In genomic region chr9:28805197-28805596, GRCh38 we compare ENCODE assay signal across 16 cellular contexts.
DNase-seq lines count a peak whose midpoint lies in the region; ATAC-seq and TF ChIP-seq lines count a peak whose summit lies in the region.
"Had no signal": no experiment of that assay in that cellular context is flagged by ENCODE, and none has a peak within 500 bp of the region (broad histone marks: within the 10 kb centered on the region; RNA-seq: fewer than 3 reads in every experiment).

No MANE protein-coding gene starts in this region.

- H3K9me2 ChIP-seq in Loucy (replicated peaks; ENCODE audit: low read depth, low read length) = no peaks in the 10 kb centered on the region
- H3K9me2 ChIP-seq in neural cell (ENCODE audit: insufficient read depth, low read length) = no peaks in the 10 kb centered on the region

- H3K27ac ChIP-seq in neural cell (ENCODE audit: low read length) = peak overlapping the region; percentile 38
- H3K27ac ChIP-seq: BLaER1, C4-2B had no signal

- no peak for TF ChIP-seq EP300 in neural cell (conservative IDR thresholded peaks at IDR 0.05; ENCODE audit: poor library complexity, severe bottlenecking)

- H3K9ac ChIP-seq in Loucy (ENCODE audit: low read depth, low read length, poor library complexity, severe bottlenecking) (no peak overlapping the region), neural cell (ENCODE audit: low read length) (no peak overlapping the region)
- H3K9ac ChIP-seq: BLaER1 had no signal

- H3K36me3 ChIP-seq in Loucy (ENCODE audit: insufficient read depth, low read length) = no peaks in the 10 kb centered on the region
- H3K36me3 ChIP-seq in neural cell (ENCODE audit: insufficient read depth, low read length) = no peaks in the 10 kb centered on the region
- H3K36me3 ChIP-seq: BLaER1 had no signal

- no peaks in the 10 kb centered on the region for H4K20me1 ChIP-seq in Loucy (ENCODE audit: insufficient read depth, low read length, poor library complexity, severe bottlenecking)
- no peaks in the 10 kb centered on the region for H4K20me1 ChIP-seq in neural cell (ENCODE audit: insufficient read depth)
- H4K20me1 ChIP-seq: BLaER1 had no signal

- no peak overlapping the region for H3K4me3 ChIP-seq in Loucy (ENCODE audit: low read length, poor library complexity, severe bottlenecking)
- no peak overlapping the region for H3K4me3 ChIP-seq in neural cell (ENCODE audit: low read length)
- H3K4me3 ChIP-seq: BLaER1, GM23338 had no signal

- H3F3A ChIP-seq in Loucy (ENCODE audit: low read depth) (no peaks in the 10 kb centered on the region), neural cell (ENCODE audit: insufficient read depth, low read length, poor library complexity, severe bottlenecking) (no peaks in the 10 kb centered on the region)

- H3K79me2 ChIP-seq in Loucy (ENCODE audit: insufficient read depth, low read length) (no peaks in the 10 kb centered on the region), neural cell (replicated peaks; ENCODE audit: insufficient read depth, low read length) (no peaks in the 10 kb centered on the region)

- TF ChIP-seq CTCF in Loucy (conservative IDR thresholded peaks at IDR 0.05; ENCODE audit: low read length) (0 out of 2 replicates have a peak, but pooled peaks have one; percentile 21), neural cell (IDR thresholded peaks at IDR 0.05; ENCODE audit: poor library complexity, severe bottlenecking) (no peak)

- H3K4me2 ChIP-seq in Loucy (ENCODE audit: low read depth, low read length, poor library complexity, severe bottlenecking) = no peak overlapping the region
- H3K4me2 ChIP-seq in neural cell (ENCODE audit: low read length) = peak overlapping the region; percentile 18
- H3K4me2 ChIP-seq: BLaER1, GM23338 had no signal

- H2AFZ ChIP-seq in Loucy (ENCODE audit: low read length) = no peak overlapping the region
- no peak overlapping the region for H2AFZ ChIP-seq in neural cell (ENCODE audit: low read depth, low read length)
- H2AFZ ChIP-seq: GM23338 had no signal

- H3K4me1 ChIP-seq in Loucy (ENCODE audit: insufficient read depth, low read length, poor library complexity, severe bottlenecking) = no peaks in the 10 kb centered on the region
- H3K4me1 ChIP-seq: BLaER1, Caco-2 had no signal

- DNase-seq in SK-N-DZ (ENCODE audit: low spot score) = peak; percentile 37
- no peak for DNase-seq in NCI-H1694 treated with DMSO at 0.1 percent for 48 hours (lab: John Stamatoyannopoulos, UW)
- DNase-seq: Caco-2; CD4-positive, CD25-positive, alpha-beta regulatory T cell; CD8-positive, alpha-beta T cell; DMS79; GF-D8; H9 had no signal

- ATAC-seq in GM19452 (IDR thresholded peaks at IDR 0.05; ENCODE audit: unreplicated experiment) (no peak), GM18502 (IDR thresholded peaks at IDR 0.05; ENCODE audit: poor library complexity, unreplicated experiment) (no peak)
- ATAC-seq: CD8-positive, alpha-beta T cell; GM23338; HCT116 had no signal

- no peak for TF ChIP-seq RAD21 in neural cell (conservative IDR thresholded peaks at IDR 0.05)

- H3K27me3 ChIP-seq in Loucy (ENCODE audit: insufficient read depth, low read length, poor library complexity, severe bottlenecking) = no peaks in the 10 kb centered on the region
- H3K27me3 ChIP-seq in neural cell (ENCODE audit: insufficient read depth, low read depth, low read length) = no peaks in the 10 kb centered on the region
- H3K27me3 ChIP-seq: BLaER1 had no signal

- no peaks in the 10 kb centered on the region for H3K9me3 ChIP-seq in Loucy (ENCODE audit: insufficient read depth, low read depth, low read length)
- no peaks in the 10 kb centered on the region for H3K9me3 ChIP-seq in neural cell (ENCODE audit: low read length)
- H3K9me3 ChIP-seq: BLaER1, Caco-2 had no signal

TF ChIP-seq in neural cell, 6 proteins besides CTCF, POLR2A, EP300 and RAD21:
- TF ChIP-seq, protein P1, sequence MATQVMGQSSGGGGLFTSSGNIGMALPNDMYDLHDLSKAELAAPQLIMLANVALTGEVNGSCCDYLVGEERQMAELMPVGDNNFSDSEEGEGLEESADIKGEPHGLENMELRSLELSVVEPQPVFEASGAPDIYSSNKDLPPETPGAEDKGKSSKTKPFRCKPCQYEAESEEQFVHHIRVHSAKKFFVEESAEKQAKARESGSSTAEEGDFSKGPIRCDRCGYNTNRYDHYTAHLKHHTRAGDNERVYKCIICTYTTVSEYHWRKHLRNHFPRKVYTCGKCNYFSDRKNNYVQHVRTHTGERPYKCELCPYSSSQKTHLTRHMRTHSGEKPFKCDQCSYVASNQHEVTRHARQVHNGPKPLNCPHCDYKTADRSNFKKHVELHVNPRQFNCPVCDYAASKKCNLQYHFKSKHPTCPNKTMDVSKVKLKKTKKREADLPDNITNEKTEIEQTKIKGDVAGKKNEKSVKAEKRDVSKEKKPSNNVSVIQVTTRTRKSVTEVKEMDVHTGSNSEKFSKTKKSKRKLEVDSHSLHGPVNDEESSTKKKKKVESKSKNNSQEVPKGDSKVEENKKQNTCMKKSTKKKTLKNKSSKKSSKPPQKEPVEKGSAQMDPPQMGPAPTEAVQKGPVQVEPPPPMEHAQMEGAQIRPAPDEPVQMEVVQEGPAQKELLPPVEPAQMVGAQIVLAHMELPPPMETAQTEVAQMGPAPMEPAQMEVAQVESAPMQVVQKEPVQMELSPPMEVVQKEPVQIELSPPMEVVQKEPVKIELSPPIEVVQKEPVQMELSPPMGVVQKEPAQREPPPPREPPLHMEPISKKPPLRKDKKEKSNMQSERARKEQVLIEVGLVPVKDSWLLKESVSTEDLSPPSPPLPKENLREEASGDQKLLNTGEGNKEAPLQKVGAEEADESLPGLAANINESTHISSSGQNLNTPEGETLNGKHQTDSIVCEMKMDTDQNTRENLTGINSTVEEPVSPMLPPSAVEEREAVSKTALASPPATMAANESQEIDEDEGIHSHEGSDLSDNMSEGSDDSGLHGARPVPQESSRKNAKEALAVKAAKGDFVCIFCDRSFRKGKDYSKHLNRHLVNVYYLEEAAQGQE (IDR thresholded peaks at IDR 0.05; ENCODE audit: borderline replicate concordance) = no peak
- no peak for TF ChIP-seq SMC3 (conservative IDR thresholded peaks at IDR 0.05; ENCODE audit: poor library complexity)
- TF ChIP-seq EZH2 (IDR thresholded peaks at IDR 0.05; ENCODE audit: borderline replicate concordance, insufficient read depth, low read length, poor library complexity, severe bottlenecking) = no peak
- TF ChIP-seq MXI1 (conservative IDR thresholded peaks at IDR 0.05; ENCODE audit: poor library complexity, severe bottlenecking) = no peak
- TF ChIP-seq TAF1 (IDR thresholded peaks at IDR 0.05; ENCODE audit: low read depth) = no peak
- no peak for TF ChIP-seq POLR2AphosphoS5 (IDR thresholded peaks at IDR 0.05)
TF ChIP-seq in neural cell: peak in this region for 0.
